1 cellular context compared by ENCODE assay signal in the genomic region with DNA sequence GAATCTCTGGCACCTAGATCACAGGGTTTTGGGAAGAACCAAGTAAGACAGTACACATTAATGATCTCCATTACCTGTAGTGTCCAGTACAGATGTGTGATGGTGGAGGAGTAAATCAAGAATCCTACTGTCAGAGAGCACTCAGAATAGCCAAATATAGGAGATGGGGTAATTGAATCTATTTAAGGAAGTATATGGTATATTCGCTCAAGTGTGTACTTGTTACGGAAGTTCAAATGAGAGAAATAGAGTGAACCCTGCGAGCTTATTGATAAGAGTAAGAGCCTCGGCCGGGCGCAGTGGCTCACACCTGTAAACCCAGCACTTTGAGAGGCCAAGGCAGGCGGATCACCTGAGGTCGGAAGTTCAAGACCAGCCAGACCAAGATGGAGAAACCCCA.
TF ChIP-seq lines count a peak whose summit lies in the region.

No MANE protein-coding gene starts in this region.

TF ChIP-seq in endothelial cell of umbilical vein, 7 proteins besides CTCF, POLR2A, EP300 and RAD21:
- no peak for TF ChIP-seq JUN (IDR thresholded peaks at IDR 0.05; ENCODE audit: borderline replicate concordance, insufficient read depth, insufficient read length, low read depth)
- no peak for TF ChIP-seq GATA2 (IDR thresholded peaks at IDR 0.05; ENCODE audit: insufficient read depth, insufficient read length, low read depth, low read length)
- TF ChIP-seq POLR2AphosphoS5 (IDR thresholded peaks at IDR 0.05; ENCODE audit: insufficient read depth, low read depth, low read length): no peak
- TF ChIP-seq MYC (IDR thresholded peaks at IDR 0.05; ENCODE audit: low read depth, low read length): no peak
- TF ChIP-seq MAX (IDR thresholded peaks at IDR 0.05; ENCODE audit: insufficient read depth, insufficient read length): no peak
- TF ChIP-seq EZH2 (IDR thresholded peaks at IDR 0.05; ENCODE audit: borderline replicate concordance, low read depth, low read length, severe bottlenecking): no peak
- no peak for TF ChIP-seq FOS (IDR thresholded peaks at IDR 0.05; ENCODE audit: borderline replicate concordance, insufficient read depth, low read length)
